In the genomic region with DNA sequence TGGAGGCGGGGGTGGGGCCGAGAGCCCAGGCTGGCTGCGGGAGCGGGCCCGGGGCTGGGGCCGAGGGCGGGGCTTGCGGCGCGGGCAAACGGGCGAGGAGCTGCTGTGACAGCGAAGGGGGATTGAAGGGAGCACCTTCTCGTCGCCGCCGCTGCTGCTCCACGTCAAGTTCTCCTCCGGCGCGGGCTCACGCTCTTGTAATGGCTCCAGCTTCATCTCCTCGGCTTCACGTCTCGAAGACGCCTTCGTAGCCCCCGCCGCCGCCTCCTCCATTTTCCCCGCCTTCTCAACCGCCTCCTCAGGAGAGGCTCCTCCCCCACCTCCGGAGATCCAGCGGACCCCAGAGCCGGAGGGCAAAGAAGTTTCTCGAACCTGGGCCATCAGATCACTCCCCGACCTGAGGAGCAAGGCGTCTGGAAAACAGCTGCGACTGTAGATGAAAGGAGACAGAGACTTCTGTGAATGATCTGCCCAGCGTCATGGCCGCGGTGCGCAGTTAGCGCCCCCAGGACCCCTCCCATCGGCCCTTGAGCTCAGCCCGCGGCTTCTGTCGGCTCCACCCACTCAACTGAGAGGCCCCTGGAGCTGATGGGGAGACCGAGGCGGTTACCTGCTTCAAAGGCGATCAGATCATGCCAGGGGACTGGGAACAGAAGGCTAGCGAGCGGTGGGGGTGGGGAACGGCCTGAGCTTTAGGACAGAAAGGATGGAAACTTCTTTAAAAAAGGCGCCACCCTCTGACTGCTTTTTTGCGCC, we compare ENCODE assay signal across 8 cellular contexts. TPM values are rescaled to one million over a fixed set of nuclear protein-coding genes. Genes with fewer than 3 reads are reported as not detected.
A peak's percentile ranks its signal among the peaks of the same experiment; 100 is the strongest.
DNase-seq lines count a peak whose midpoint lies in the region; TF ChIP-seq lines count a peak whose summit lies in the region.

No MANE protein-coding gene starts in this region.

- no peak for TF ChIP-seq CTCF in GM10266 (IDR thresholded peaks at IDR 0.05; ENCODE audit: control insufficient read depth, insufficient read depth, low read depth, missing control alignments)

- CTCF ChIA-PET in HEK293T (lab: Yijun Ruan, JAX), result no interaction called here

- POLR2A ChIA-PET in HEK293T (lab: Yijun Ruan, JAX), result no interaction called here

- DNase-seq in GM10266 (ENCODE audit: extremely low spot score) (peak; percentile 41), HEK293T (ENCODE audit: extremely low spot score) (peak; percentile 41), NCI-H1694 (lab: John Stamatoyannopoulos, UW) (peak; percentile 72), cerebellum (ENCODE audit: low spot score) (peak; percentile 51), left kidney (ENCODE audit: low read depth, low spot score) (peak; percentile 83), UCSD-AML1 (lab: John Stamatoyannopoulos, UW; ENCODE audit: unreplicated experiment) (no peak)
- peak; percentile 63 for DNase-seq in activated CD4-positive, CD25-positive, alpha-beta regulatory T cell treated with anti-CD3 and anti-CD28 coated beads, Interleukin-2, amount 50 U/mL, for 72 hours
- peak; percentile 51 for DNase-seq in stimulated activated CD4-positive, alpha-beta T cell treated with anti-CD3 and anti-CD28 coated beads, Interleukin-4, amount 100 ng/mL, for 24 hours

TF ChIP-seq in HEK293T, 16 proteins besides CTCF, POLR2A, EP300 and RAD21:
- TF ChIP-seq NFRKB (IDR thresholded peaks at IDR 0.05) (no peak), L3MBTL2 (conservative IDR thresholded peaks at IDR 0.05) (peak; percentile 73), FOXA1 (IDR thresholded peaks at IDR 0.05) (no peak), ARNT (IDR thresholded peaks at IDR 0.05) (no peak), BHLHE40 (IDR thresholded peaks at IDR 0.05; ENCODE audit: borderline replicate concordance) (no peak)

RNA-seq across cellular contexts. Expression of a gene that starts 0.9 kb away (rescaled TPM):
- total RNA-seq in cerebellum, result 7.5 TPM

RNA-seq across cellular contexts. Expression of a gene that starts 36.8 kb away (rescaled TPM):
- total RNA-seq in cerebellum, result 45.6 TPM
